Comparison of ENCODE assay signal across 13 cellular contexts in genomic region chr2:85307527-85307897, GRCh38. TPM values are rescaled to one million over a fixed set of nuclear protein-coding genes. Genes with fewer than 3 reads are reported as not detected.
DNase-seq lines count a peak whose midpoint lies in the region; ATAC-seq, FAIRE-seq and TF ChIP-seq lines count a peak whose summit lies in the region.
"Had no signal": no experiment of that assay in that cellular context is flagged by ENCODE, and none has a peak within 500 bp of the region (broad histone marks: within the 10 kb centered on the region; RNA-seq: fewer than 3 reads in every experiment).

No MANE protein-coding gene starts in this region.

- H3K4me3 Mint-ChIP-seq in Calu3 (ENCODE audit: low read depth, unreplicated experiment) = peak overlapping the region; percentile 45
- H3K4me3 Mint-ChIP-seq in naive thymus-derived CD4-positive, alpha-beta T cell = peak overlapping the region; percentile 35 to 93 (median 80)
- H3K4me3 Mint-ChIP-seq: endodermal cell had no signal

- H3F3A ChIP-seq in Loucy (ENCODE audit: low read depth) = no peaks in the 10 kb centered on the region

- H3K27ac ChIP-seq in K562 (ENCODE audit: extremely low read depth, low read depth, low read length) = peak overlapping the region; percentile 20; the same call in 1 of the 3 replicates
- H3K27ac ChIP-seq in naive thymus-derived CD4-positive, alpha-beta T cell (ENCODE audit: low read depth, low read length) = peak overlapping the region; percentile 60
- peak overlapping the region in 1 of 2 donors; percentile 12 for H3K27ac ChIP-seq in coronary artery
- H3K27ac ChIP-seq: brain microvascular endothelial cell, SJSA1, VCaP had no signal

- POLR2A ChIA-PET in K562 (lab: Yijun Ruan, JAX) = interaction anchor here (0.5 to 1.4 kb wide), 5 partner anchors 10 to 575 kb away, joined by 3 read pairs; partner anchors contain the start of gene TGOLN2
- POLR2A ChIA-PET in naive thymus-derived CD4-positive, alpha-beta T cell (lab: Charles Lee) = interaction anchor here (0.6 to 9.5 kb wide), 7 partner anchors 8 to 367 kb away, joined by 3 to 220 read pairs (median 3); partner anchors contain the start of genes ELMOD3, RETSAT and TGOLN2

- H3K4me3 ChIP-seq in Loucy (ENCODE audit: low read length, poor library complexity, severe bottlenecking) = peak overlapping the region; percentile 67
- H3K4me3 ChIP-seq in K562 = no peak overlapping the region
- peak overlapping the region; percentile 50 for H3K4me3 ChIP-seq in naive thymus-derived CD4-positive, alpha-beta T cell (ENCODE audit: low read length)
- no peak overlapping the region for H3K4me3 ChIP-seq in coronary artery
- H3K4me3 ChIP-seq: SJSA1 had no signal

- no peak for FAIRE-seq in K562 (lab: Jason Lieb, UNC)
- FAIRE-seq in GM12891 (lab: Jason Lieb, UNC) = no peak

- H3K36me3 Mint-ChIP-seq in Calu3 (ENCODE audit: insufficient read depth, unreplicated experiment) = no peaks in the 10 kb centered on the region
- peaks cover 0 to 11% (median 0%) of the 10 kb centered on the region in 5 donors for H3K36me3 Mint-ChIP-seq in naive thymus-derived CD4-positive, alpha-beta T cell

- H3K27ac Mint-ChIP-seq in Calu3 (ENCODE audit: unreplicated experiment) = peak overlapping the region; percentile 67
- peak overlapping the region in 8 of 9 donors; percentile 78 to 97 (median 94) for H3K27ac Mint-ChIP-seq in naive thymus-derived CD4-positive, alpha-beta T cell
- H3K27ac Mint-ChIP-seq: endodermal cell had no signal

- H3K36me3 ChIP-seq in Loucy (ENCODE audit: insufficient read depth, low read length) (no peaks in the 10 kb centered on the region), K562 (ENCODE audit: control insufficient read depth, insufficient read depth, low read length) (no peaks in the 10 kb centered on the region)
- no peaks in the 10 kb centered on the region for H3K36me3 ChIP-seq in naive thymus-derived CD4-positive, alpha-beta T cell (ENCODE audit: control insufficient read depth in 2 of 3, insufficient read depth in 3 of 3, low read length in 3 of 3)
- H3K36me3 ChIP-seq: brain microvascular endothelial cell had no signal

- ATAC-seq in K562 = peak; percentile 15
- ATAC-seq in naive thymus-derived CD4-positive, alpha-beta T cell = peak; percentile 1

- 61% methylated on average over 8 of the region's 9 CpGs for WGBS in K562 (ENCODE audit: insufficient coverage, low coverage, missing lambda C conversion rate)

- H3K9me2 ChIP-seq in Loucy (replicated peaks; ENCODE audit: low read depth, low read length) = no peaks in the 10 kb centered on the region

- H3K79me2 ChIP-seq in Loucy (ENCODE audit: insufficient read depth, low read length) (no peaks in the 10 kb centered on the region), K562 (ENCODE audit: control insufficient read depth, insufficient read depth, low read length) (no peaks in the 10 kb centered on the region)

- no peaks in the 10 kb centered on the region for H3K9me1 ChIP-seq in K562 (ENCODE audit: control insufficient read depth, insufficient read depth, low read length)

- TF ChIP-seq RAD21 in K562 (CRISPR knock-in tag; conservative IDR thresholded peaks at IDR 0.05 in 1 of 2, IDR thresholded peaks at IDR 0.05 in 1 of 2) = no peak

- H3K9me3 ChIP-seq in Loucy (ENCODE audit: insufficient read depth, low read depth, low read length) (no peaks in the 10 kb centered on the region), K562 (replicated peaks; ENCODE audit: control insufficient read depth, insufficient read depth, low read depth, low read length) (no peaks in the 10 kb centered on the region)
- no peaks in the 10 kb centered on the region for H3K9me3 ChIP-seq in naive thymus-derived CD4-positive, alpha-beta T cell (ENCODE audit: control insufficient read depth in 2 of 3, low read length in 3 of 3)
- H3K9me3 ChIP-seq: SJSA1 had no signal

- intact Hi-C loops in Calu3 (cut with micrococcal nuclease; ENCODE audit: unreplicated experiment) = loop anchor here (10.0 kb wide), 1 partner anchor 813 kb away; no protein-coding TSS in a partner anchor
- intact Hi-C loops in K562 (cut with micrococcal nuclease) = no loop called here
- intact Hi-C loops in naive thymus-derived CD4-positive, alpha-beta T cell (cut with micrococcal nuclease) = loop anchor here in 1 of 2 donors (5.0 kb wide), 1 partner anchor 245 kb away; no protein-coding TSS in a partner anchor

- H2AFZ ChIP-seq in Loucy (ENCODE audit: low read length) (peak overlapping the region; percentile 86; the same call in 1 of the 2 replicates), K562 (ENCODE audit: low read depth, low read length) (peak overlapping the region; percentile 88)

- BruUV-seq in Calu3 (replicated peaks; lab: Mats Ljungman, UMichigan) = no TSS peak
- no TSS peak for BruUV-seq in K562 (replicated peaks; lab: Mats Ljungman, UMichigan)

- TF ChIP-seq POLR2A in K562 (conservative IDR thresholded peaks at IDR 0.05) = no peak
- TF ChIP-seq POLR2A in GM12891 (IDR thresholded peaks at IDR 0.05; ENCODE audit: low read depth, low read length) = no peak

- no peaks in the 10 kb centered on the region for H4K20me1 ChIP-seq in Loucy (ENCODE audit: insufficient read depth, low read length, poor library complexity, severe bottlenecking)
- no peaks in the 10 kb centered on the region; the same call in 1 of the 2 replicates for H4K20me1 ChIP-seq in K562 (replicated peaks; ENCODE audit: control insufficient read depth, insufficient read depth, low read length)

- CTCF ChIA-PET in Calu3 (lab: Charles Lee) = interaction anchor here (0.9 kb wide), 1 partner anchor 46 kb away, joined by 3 read pairs; no protein-coding TSS in a partner anchor
- CTCF ChIA-PET in K562 (lab: Yijun Ruan, JAX; ENCODE audit: low intra/inter-chr PET ratio) = no interaction called here
- CTCF ChIA-PET in naive thymus-derived CD4-positive, alpha-beta T cell (lab: Charles Lee) = interaction anchor here (0.6 kb wide), 1 partner anchor 44 kb away, joined by 3 read pairs; no protein-coding TSS in a partner anchor

- peaks cover 13% of the 10 kb centered on the region for H3K27me3 Mint-ChIP-seq in Calu3 (ENCODE audit: unreplicated experiment)
- peaks cover 0 to 11% (median 0%) of the 10 kb centered on the region in 5 donors for H3K27me3 Mint-ChIP-seq in naive thymus-derived CD4-positive, alpha-beta T cell

- TF ChIP-seq CTCF in Calu3 (IDR thresholded peaks at IDR 0.05; ENCODE audit: unreplicated experiment) (no peak), Loucy (conservative IDR thresholded peaks at IDR 0.05; ENCODE audit: low read length) (no peak), K562 (IDR thresholded peaks at IDR 0.05 in 2 of 3, conservative IDR thresholded peaks at IDR 0.05 in 1 of 3; ENCODE audit: insufficient read depth in 2 of 3, low read depth in 1 of 3, low read length in 3 of 3) (no peak), coronary artery (IDR thresholded peaks at IDR 0.05) (no peak)

- in situ Hi-C loops in K562 (cut with MboI) = loop anchor here (10.0 kb wide), 1 partner anchor 383 kb away; no protein-coding TSS in a partner anchor

- no peaks in the 10 kb centered on the region for H3K9me3 Mint-ChIP-seq in Calu3 (ENCODE audit: low read depth, unreplicated experiment)
- peaks cover 0 to 2% (median 0%) of the 10 kb centered on the region in 11 donors for H3K9me3 Mint-ChIP-seq in naive thymus-derived CD4-positive, alpha-beta T cell
- H3K9me3 Mint-ChIP-seq: endodermal cell had no signal

- H3K4me2 ChIP-seq in Loucy (ENCODE audit: low read depth, low read length, poor library complexity, severe bottlenecking) (peak overlapping the region; percentile 71), K562 (ENCODE audit: insufficient read depth, low read length) (peak overlapping the region; percentile 67)

- H3K27me3 ChIP-seq in Loucy (ENCODE audit: insufficient read depth, low read length, poor library complexity, severe bottlenecking) (no peaks in the 10 kb centered on the region), K562 (ENCODE audit: control insufficient read depth in 2 of 2, insufficient read depth in 2 of 2, low read length in 2 of 2) (peaks cover 17 to 37% of the 10 kb centered on the region in 2 experiments)
- H3K27me3 ChIP-seq in naive thymus-derived CD4-positive, alpha-beta T cell (ENCODE audit: control insufficient read depth in 2 of 2, insufficient read depth in 2 of 2, low read length in 2 of 2) = no peaks in the 10 kb centered on the region
- H3K27me3 ChIP-seq: brain microvascular endothelial cell, SJSA1 had no signal

- peaks cover 31% of the 10 kb centered on the region for H3K4me1 Mint-ChIP-seq in Calu3 (ENCODE audit: low read depth, unreplicated experiment)
- peaks cover 28 to 51% (median 48%) of the 10 kb centered on the region in 7 donors for H3K4me1 Mint-ChIP-seq in naive thymus-derived CD4-positive, alpha-beta T cell

- H3K4me1 ChIP-seq in Loucy (ENCODE audit: insufficient read depth, low read length, poor library complexity, severe bottlenecking) (peaks cover 16% of the 10 kb centered on the region), K562 (replicated peaks in 1 of 2; ENCODE audit: control insufficient read depth in 2 of 2, insufficient read depth in 2 of 2, low read length in 2 of 2) (peaks cover 9 to 28% of the 10 kb centered on the region in 2 experiments; a peak in 4 of 5 replicates)
- peaks cover 11 to 31% of the 10 kb centered on the region in 2 donors for H3K4me1 ChIP-seq in naive thymus-derived CD4-positive, alpha-beta T cell (ENCODE audit: control insufficient read depth in 2 of 2, insufficient read depth in 2 of 2, low read length in 2 of 2)

- H3K9ac ChIP-seq in Loucy (ENCODE audit: low read depth, low read length, poor library complexity, severe bottlenecking) (peak overlapping the region; percentile 55), K562 (ENCODE audit: insufficient read depth in 1 of 2, low read depth in 2 of 2, low read length in 2 of 2) (peak overlapping the region; percentile 0 to 54; a peak in 3 of 4 replicates)

- no peak for TF ChIP-seq EP300 in K562 (IDR thresholded peaks at IDR 0.05; ENCODE audit: low read length)

- DNase-seq in Calu3 = no peak
- DNase-seq in K562 (ENCODE audit: extremely low read depth in 1 of 4, low spot score in 3 of 4) = no peak
- no peak for DNase-seq in naive thymus-derived CD4-positive, alpha-beta T cell
- DNase-seq in GM12891 (ENCODE audit: insufficient read length, low spot score) = no peak
- DNase-seq in islet precursor cell = no peak
- DNase-seq in coronary artery (ENCODE audit: low spot score) = no peak
- DNase-seq: brain microvascular endothelial cell, endodermal cell, NCI-H146, NCI-H524 treated with DMSO at 0.1 percent for 48 hours had no signal

RNA-seq across cellular contexts. Expression of gene TGOLN2, which starts 20.3 kb away (rescaled TPM):
- 154 and 171 TPM in 2 replicates for total RNA-seq in Calu3 (2022)
- total RNA-seq in K562 (2011; cell fraction: chromatin; rRNA removed; ENCODE audit: low replicate concordance) = 117 and 121 TPM in 2 replicates
- total RNA-seq in K562 (2011; cell fraction: nucleolus; rRNA removed) = 73.6 and 84.5 TPM in 2 replicates
- total RNA-seq in K562 (2011; cell fraction: nucleoplasm; rRNA removed) = 118 and 151 TPM in 2 replicates
- total RNA-seq in K562 (2014; rRNA removed) = 35.9 and 40.7 TPM in 2 replicates
- total RNA-seq in K562 (2014; rRNA removed; fragmentation: Illumina TruSeq; extraction: Trizol) = 28.3 and 32.1 TPM in 2 replicates
- 30.7 and 31.9 TPM in 2 replicates for total RNA-seq in K562 (2015; rRNA removed; fragmentation: Illumina TruSeq; extraction: Trizol)
- 47.4 and 48.0 TPM in 2 replicates for total RNA-seq in K562 (2021)
- 38.9 and 61.7 TPM in 2 replicates for polyA plus RNA-seq in K562 (2011; rRNA removed)
- polyA plus RNA-seq in K562 (2011; cell fraction: cytosol; rRNA removed) = 33.8 and 36.9 TPM in 2 replicates
- polyA plus RNA-seq in K562 (2011; cell fraction: nucleus; rRNA removed) = 42.9 and 60.6 TPM in 2 replicates
- polyA plus RNA-seq in K562 (2012) = 35.4 and 54.6 TPM in 2 replicates
- polyA plus RNA-seq in K562 (2014; fragmentation: Illumina TruSeq; extraction: Trizol) = 60.5 and 66.5 TPM in 2 replicates
- 10 to 100 TPM; 13.0 to 18.0 TPM for polyA plus RNA-seq in K562 (2014; fragmentation: Nextera tagmentation; extraction: Ambion mirVana)
- 52.1 and 53.1 TPM in 2 replicates for polyA plus RNA-seq in K562 (2014; rRNA removed)
- polyA minus RNA-seq in K562 (2011; rRNA and poly(A)+ RNA removed) = 27.2 and 44.1 TPM in 2 replicates
- polyA minus RNA-seq in K562 (2011; cell fraction: cytosol; rRNA and poly(A)+ RNA removed) = 19.2 and 19.4 TPM in 2 replicates
- 25.9 and 26.5 TPM in 2 replicates for polyA minus RNA-seq in K562 (2011; cell fraction: nucleus; rRNA and poly(A)+ RNA removed)
- total RNA-seq in naive thymus-derived CD4-positive, alpha-beta T cell = 100 to 1,000 TPM; 144 to 200 (median 178) TPM
- polyA plus RNA-seq in naive thymus-derived CD4-positive, alpha-beta T cell = 100 to 1,000 TPM in 1 of 2 donors, 10 to 100 TPM in 1; 75.7 to 107 TPM
- 36.5 TPM for polyA plus RNA-seq in GM12891 (2012; ENCODE audit: low read depth, missing spikeins)

RNA-seq across cellular contexts. Expression of gene RETSAT, which starts 46.8 kb away (rescaled TPM):
- total RNA-seq in Calu3 (2022) (40.6 and 47.2 TPM in 2 replicates), K562 (2014; rRNA removed) (12.3 and 15.6 TPM in 2 replicates), K562 (2014; rRNA removed; fragmentation: Illumina TruSeq; extraction: Trizol) (13.2 and 14.4 TPM in 2 replicates), K562 (2015; rRNA removed; fragmentation: Illumina TruSeq; extraction: Trizol) (17.9 and 20.0 TPM in 2 replicates), K562 (2021) (19.5 and 20.1 TPM in 2 replicates)
- 45.6 and 82.8 TPM in 2 replicates for total RNA-seq in K562 (2011; cell fraction: chromatin; rRNA removed; ENCODE audit: low replicate concordance)
- 68.5 and 68.6 TPM in 2 replicates for total RNA-seq in K562 (2011; cell fraction: nucleolus; rRNA removed)
- 61.2 and 66.1 TPM in 2 replicates for total RNA-seq in K562 (2011; cell fraction: nucleoplasm; rRNA removed)
- polyA plus RNA-seq in K562 (2011; rRNA removed) (16.8 and 18.3 TPM in 2 replicates), K562 (2014; fragmentation: Illumina TruSeq; extraction: Trizol) (18.7 and 21.6 TPM in 2 replicates), K562 (2014; fragmentation: Nextera tagmentation; extraction: Ambion mirVana) (1 to 10 TPM; 1.9 to 5.6 TPM), K562 (2014; rRNA removed) (13.8 and 16.5 TPM in 2 replicates)
- polyA plus RNA-seq in K562 (2011; cell fraction: cytosol; rRNA removed) = 16.5 and 17.9 TPM in 2 replicates
- polyA plus RNA-seq in K562 (2011; cell fraction: nucleus; rRNA removed) = 58.2 and 61.1 TPM in 2 replicates
- 18.6 and 29.4 TPM in 2 replicates for polyA plus RNA-seq in K562 (2012)
- polyA minus RNA-seq in K562 (2011; rRNA and poly(A)+ RNA removed) = 17.0 and 18.0 TPM in 2 replicates
- polyA minus RNA-seq in K562 (2011; cell fraction: cytosol; rRNA and poly(A)+ RNA removed) = 13.9 and 14.6 TPM in 2 replicates
- 17.0 and 26.4 TPM in 2 replicates for polyA minus RNA-seq in K562 (2011; cell fraction: nucleus; rRNA and poly(A)+ RNA removed)
- total RNA-seq in naive thymus-derived CD4-positive, alpha-beta T cell = 10 to 100 TPM; 18.5 to 30.5 (median 20.2) TPM
- polyA plus RNA-seq in naive thymus-derived CD4-positive, alpha-beta T cell = 10 to 100 TPM in 1 of 2 donors, 1 to 10 TPM in 1; 8.9 to 14.5 TPM
- polyA plus RNA-seq in GM12891 (2012; ENCODE audit: low read depth, missing spikeins) = 12.0 TPM

RNA-seq across cellular contexts. Expression of gene ELMOD3, which starts 47.1 kb away (rescaled TPM):
- total RNA-seq in Calu3 (2022) (12.9 and 15.5 TPM in 2 replicates), K562 (2014; rRNA removed) (6.2 and 9.8 TPM in 2 replicates), K562 (2014; rRNA removed; fragmentation: Illumina TruSeq; extraction: Trizol) (10.5 and 11.6 TPM in 2 replicates), K562 (2015; rRNA removed; fragmentation: Illumina TruSeq; extraction: Trizol) (12.4 and 14.5 TPM in 2 replicates), K562 (2021) (7.8 and 9.2 TPM in 2 replicates)
- total RNA-seq in K562 (2011; cell fraction: chromatin; rRNA removed; ENCODE audit: low replicate concordance) = 51.6 and 62.7 TPM in 2 replicates
- 34.3 and 36.0 TPM in 2 replicates for total RNA-seq in K562 (2011; cell fraction: nucleolus; rRNA removed)
- 37.3 and 43.5 TPM in 2 replicates for total RNA-seq in K562 (2011; cell fraction: nucleoplasm; rRNA removed)
- polyA plus RNA-seq in K562 (2011; rRNA removed) (14.5 and 18.7 TPM in 2 replicates), K562 (2014; fragmentation: Illumina TruSeq; extraction: Trizol) (11.1 and 14.3 TPM in 2 replicates), K562 (2014; fragmentation: Nextera tagmentation; extraction: Ambion mirVana) (1 to 10 TPM; 2.7 to 6.4 TPM), K562 (2014; rRNA removed) (14.5 and 14.6 TPM in 2 replicates)
- polyA plus RNA-seq in K562 (2011; cell fraction: cytosol; rRNA removed) = 11.4 and 12.2 TPM in 2 replicates
- 29.7 and 49.5 TPM in 2 replicates for polyA plus RNA-seq in K562 (2011; cell fraction: nucleus; rRNA removed)
- 8.8 and 16.0 TPM in 2 replicates for polyA plus RNA-seq in K562 (2012)
- polyA minus RNA-seq in K562 (2011; rRNA and poly(A)+ RNA removed) = 11.0 and 17.1 TPM in 2 replicates
- 2.5 and 4.8 TPM in 2 replicates for polyA minus RNA-seq in K562 (2011; cell fraction: cytosol; rRNA and poly(A)+ RNA removed)
- 11.9 and 12.7 TPM in 2 replicates for polyA minus RNA-seq in K562 (2011; cell fraction: nucleus; rRNA and poly(A)+ RNA removed)
- 10 to 100 TPM; 20.2 to 33.3 (median 21.7) TPM for total RNA-seq in naive thymus-derived CD4-positive, alpha-beta T cell
- 10 to 100 TPM in 1 of 2 donors, 1 to 10 TPM in 1; 9.4 to 13.3 TPM for polyA plus RNA-seq in naive thymus-derived CD4-positive, alpha-beta T cell
- 7.6 TPM for polyA plus RNA-seq in GM12891 (2012; ENCODE audit: low read depth, missing spikeins)

Comparison
In these comparisons a context has a peak if more than half of its experiments do, and no peak if none do; other contexts are left out.
1. H3K4me3 ChIP-seq: peak in Loucy (single experiment) and naive thymus-derived CD4-positive, alpha-beta T cell (single experiment); none in K562 (single experiment) and coronary artery (single experiment).